Comparison of ENCODE assay signal across 32 cellular contexts in genomic region chr10:22459496-22459895, GRCh38.
"Had no signal": no experiment of that assay in that cellular context is flagged by ENCODE, and none has a peak within 500 bp of the region (broad histone marks: within the 10 kb centered on the region; RNA-seq: fewer than 3 reads in every experiment).

No MANE protein-coding gene starts in this region.

- H3K27ac Mint-ChIP-seq: activated naive CD4-positive, alpha-beta T cell treated with anti-CD3 and anti-CD28 coated beads for 36 hours; activated naive CD8-positive, alpha-beta T cell treated with anti-CD3 and anti-CD28 coated beads for 36 hours; immature natural killer cell; natural killer cell treated with Interleukin-12 subunit alpha and Interleukin-12 subunit beta and Interleukin-15 and Interleukin-18, amount 100 ng/mL, for 72 hours had no signal

- H3K4me3 ChIP-seq: adrenal gland, body of pancreas, cardiac muscle cell, coronary artery, dorsolateral prefrontal cortex, heart left ventricle, lower lobe of right lung, testis, transverse colon had no signal

- H3K4me3 Mint-ChIP-seq: activated naive CD4-positive, alpha-beta T cell treated with anti-CD3 and anti-CD28 coated beads for 36 hours; activated naive CD8-positive, alpha-beta T cell treated with anti-CD3 and anti-CD28 coated beads for 36 hours; immature natural killer cell; natural killer cell treated with Interleukin-12 subunit alpha and Interleukin-12 subunit beta and Interleukin-15 and Interleukin-18, amount 100 ng/mL, for 72 hours had no signal

- H3K9me3 Mint-ChIP-seq: activated naive CD4-positive, alpha-beta T cell treated with anti-CD3 and anti-CD28 coated beads for 36 hours; activated naive CD8-positive, alpha-beta T cell treated with anti-CD3 and anti-CD28 coated beads for 36 hours; immature natural killer cell; natural killer cell treated with Interleukin-12 subunit alpha and Interleukin-12 subunit beta and Interleukin-15 and Interleukin-18, amount 100 ng/mL, for 72 hours had no signal

- H3K9me3 ChIP-seq: adrenal gland, body of pancreas, lower lobe of right lung, testis, transverse colon had no signal

- H3K27me3 ChIP-seq: adrenal gland, body of pancreas, cardiac muscle cell, dorsolateral prefrontal cortex, testis, transverse colon had no signal

- H3K36me3 ChIP-seq: adrenal gland, cardiac muscle cell, heart left ventricle, lower lobe of right lung, transverse colon had no signal

- ATAC-seq: activated CD4-positive, CD25-positive, alpha-beta regulatory T cell treated with anti-CD3 and anti-CD28 coated beads, Interleukin-2, amount 50 U/mL, for 24 hours; body of pancreas; heart left ventricle; left colon; lower lobe of right lung; natural killer cell treated with Interleukin-12 subunit alpha and Interleukin-12 subunit beta and Interleukin-15 and Interleukin-18, amount 100 ng/mL, for 72 hours; right cardiac atrium; stimulated activated naive CD8-positive, alpha-beta T cell treated with anti-CD3 and anti-CD28 coated beads, Interleukin-15, Interleukin-2, amounts not matched to agents 100 U/mL and 50 U/mL, for 24 hours had no signal

- H3K27me3 Mint-ChIP-seq: activated naive CD8-positive, alpha-beta T cell treated with anti-CD3 and anti-CD28 coated beads for 36 hours had no signal

- H3K27ac ChIP-seq: adrenal gland, body of pancreas, cardiac muscle cell, coronary artery, dorsolateral prefrontal cortex, heart left ventricle, lower lobe of right lung, testis, transverse colon, VCaP had no signal

- DNase-seq: activated CD4-positive, alpha-beta T cell treated with anti-CD3 and anti-CD28 coated beads for 48 hours; activated CD4-positive, alpha-beta T cell treated with anti-CD3 and anti-CD28 coated beads, Interleukin-2, amount 50 U/mL, for 48 hours; activated CD8-positive, alpha-beta memory T cell treated with anti-CD3 and anti-CD28 coated beads for 24 hours; activated effector memory CD4-positive, alpha-beta T cell treated with anti-CD3 and anti-CD28 coated beads, Interleukin-2, amount 50 U/mL, for 16 hours; activated naive CD4-positive, alpha-beta T cell treated with anti-CD3 and anti-CD28 coated beads for 36 hours; activated naive CD8-positive, alpha-beta T cell treated with anti-CD3 and anti-CD28 coated beads for 36 hours; adrenal gland; aorta; body of pancreas; cerebellar nuclear complex; dorsolateral prefrontal cortex; effector memory CD4-positive, alpha-beta T cell; foreskin fibroblast; heart left ventricle; hypothalamus; immature natural killer cell; kidney; left colon; lower lobe of right lung; mesendoderm; posterior cingulate gyrus; right cardiac atrium; stimulated activated CD4-positive, alpha-beta T cell treated with anti-CD3 and anti-CD28 coated beads, Interleukin-15, amount 100 ng/mL, for 24 hours; stimulated activated naive CD8-positive, alpha-beta T cell treated with anti-CD3 and anti-CD28 coated beads, Interleukin-15, Interleukin-2, amounts not matched to agents 100 U/mL and 50 U/mL, for 24 hours; T-helper 9 cell; testis; transverse colon had no signal

- H3K4me1 Mint-ChIP-seq: immature natural killer cell had no signal

- H3K4me1 ChIP-seq: adrenal gland, body of pancreas, heart left ventricle, lower lobe of right lung, testis, transverse colon had no signal

- H3K36me3 Mint-ChIP-seq: activated naive CD8-positive, alpha-beta T cell treated with anti-CD3 and anti-CD28 coated beads for 36 hours; natural killer cell treated with Interleukin-12 subunit alpha and Interleukin-12 subunit beta and Interleukin-15 and Interleukin-18, amount 100 ng/mL, for 72 hours had no signal
